ENCODE assay signal across 1 cellular context in genomic region chr2:102753563-102754159, GRCh38.
A peak's percentile ranks its signal among the peaks of the same experiment; 100 is the strongest.
TF ChIP-seq lines count a peak whose summit lies in the region.

No MANE protein-coding gene starts in this region.

TF ChIP-seq in IMR-90, 13 proteins besides CTCF, POLR2A, EP300 and RAD21:
- TF ChIP-seq SMC3 (IDR thresholded peaks at IDR 0.05; ENCODE audit: low read depth, low read length) (peak; percentile 38), CHD1 (IDR thresholded peaks at IDR 0.05; ENCODE audit: low read depth, low read length) (no peak)
